In the genomic region with DNA sequence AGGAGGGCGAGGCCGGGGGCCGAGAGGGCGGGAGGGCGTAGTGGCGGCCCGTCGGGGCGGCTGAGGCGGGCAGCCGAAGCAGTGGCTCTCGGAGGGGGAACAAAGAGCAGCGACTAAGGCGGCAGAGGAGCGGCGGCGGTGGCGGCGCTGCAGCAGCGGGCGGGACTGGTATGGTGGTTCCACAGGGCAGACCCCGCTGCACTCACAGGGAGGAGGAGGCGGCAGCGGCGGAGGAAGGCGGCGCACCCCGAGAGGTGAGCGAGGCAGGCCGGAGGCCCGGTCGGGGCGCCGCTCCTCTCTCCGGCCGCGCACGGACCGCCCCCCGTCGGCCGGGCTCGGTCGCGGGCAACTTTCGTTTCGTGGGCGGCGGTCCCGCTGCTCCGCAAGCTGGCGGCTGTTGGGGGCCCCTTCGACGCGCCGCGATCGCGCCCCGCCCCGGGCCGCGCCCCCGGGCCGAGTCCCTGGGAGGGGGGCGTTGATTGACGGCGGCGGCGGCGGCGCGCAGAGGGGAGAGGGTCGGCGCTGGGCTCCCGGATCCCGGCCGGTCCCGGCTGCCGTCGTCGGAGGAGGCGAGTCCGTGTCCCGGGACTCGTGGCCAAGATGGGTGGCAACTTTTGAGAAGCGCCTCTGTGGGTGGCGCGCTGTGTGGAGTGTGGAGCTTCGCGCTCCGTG, we compare ENCODE assay signal across 8 cellular contexts. TPM values are rescaled to one million over a fixed set of nuclear protein-coding genes. Genes with fewer than 3 reads are reported as not detected.
DNase-seq lines count a peak whose midpoint lies in the region; ATAC-seq and TF ChIP-seq lines count a peak whose summit lies in the region.

No MANE protein-coding gene starts in this region.

- H3K36me3 ChIP-seq in BE2C (peaks cover 20% of the 10 kb centered on the region), kidney epithelial cell (ENCODE audit: control insufficient read depth, insufficient read depth, low read length) (no peaks in the 10 kb centered on the region)

- no peaks in the 10 kb centered on the region for H3K4me1 ChIP-seq in BE2C

- H3K27ac ChIP-seq in caudate nucleus (ENCODE audit: low read depth, low read length) = peak overlapping the region; percentile 86

- H3K27me3 ChIP-seq in BE2C (no peaks in the 10 kb centered on the region), kidney epithelial cell (ENCODE audit: control insufficient read depth, insufficient read depth, low read length) (no peaks in the 10 kb centered on the region)

- no peak for TF ChIP-seq CTCF in BE2C (IDR thresholded peaks at IDR 0.05; ENCODE audit: low read depth, low read length)
- no peak for TF ChIP-seq CTCF in kidney epithelial cell (IDR thresholded peaks at IDR 0.05; ENCODE audit: insufficient read depth, low read length, poor library complexity, severe bottlenecking)

- H3K4me3 ChIP-seq in BE2C (ENCODE audit: low read depth, low read length) = peak overlapping the region; percentile 90
- peak overlapping the region; percentile 93 for H3K4me3 ChIP-seq in kidney epithelial cell (ENCODE audit: low read depth, low read length)

- H3K9me3 ChIP-seq in BE2C = no peaks in the 10 kb centered on the region

- ATAC-seq in GM19035 (IDR thresholded peaks at IDR 0.05; ENCODE audit: unreplicated experiment) = peak; percentile 38
- ATAC-seq in HG03175 (IDR thresholded peaks at IDR 0.05; ENCODE audit: unreplicated experiment) = peak; percentile 39

- DNase-seq in BE2C = peak; percentile 48
- DNase-seq in T-helper 9 cell = peak; percentile 47
- peak in 32 of 61 donors; percentile 1 to 73 (median 37) for DNase-seq in caudate nucleus (lab: John Stamatoyannopoulos, UW)
- no peak for DNase-seq in kidney epithelial cell (ENCODE audit: low read depth)
- peak in 3 of 4 experiments; percentile 8 to 17 (median 17) for DNase-seq in stimulated activated CD4-positive, alpha-beta T cell treated with anti-CD3 and anti-CD28 coated beads, Interleukin-1b, Interleukin-23, amount 100 ng/mL, for 24 hours (ENCODE audit: low read depth in 4 of 4, low spot score in 1 of 4)
- DNase-seq in RKO (ENCODE audit: low spot score) = no peak

RNA-seq across cellular contexts. Expression of gene CNOT6, which starts 0.5 kb away (rescaled TPM):
- 47.8 TPM for polyA plus RNA-seq in BE2C (2012; ENCODE audit: insufficient read depth, insufficient read length, low read depth)
- 31.1 and 34.9 TPM in 2 replicates for total RNA-seq in kidney epithelial cell

Comparison
In these comparisons a context has a peak if more than half of its experiments do, and no peak if none do; other contexts are left out.
1. DNase-seq: peak in BE2C (single experiment), T-helper 9 cell (single experiment), caudate nucleus (32 of 61) and stimulated activated CD4-positive, alpha-beta T cell treated with anti-CD3 and anti-CD28 coated beads, Interleukin-1b, Interleukin-23, amount 100 ng/mL, for 24 hours (3 of 4); none in kidney epithelial cell (single experiment) and RKO (single experiment).